16 cellular contexts compared by ENCODE assay signal in the genomic region with DNA sequence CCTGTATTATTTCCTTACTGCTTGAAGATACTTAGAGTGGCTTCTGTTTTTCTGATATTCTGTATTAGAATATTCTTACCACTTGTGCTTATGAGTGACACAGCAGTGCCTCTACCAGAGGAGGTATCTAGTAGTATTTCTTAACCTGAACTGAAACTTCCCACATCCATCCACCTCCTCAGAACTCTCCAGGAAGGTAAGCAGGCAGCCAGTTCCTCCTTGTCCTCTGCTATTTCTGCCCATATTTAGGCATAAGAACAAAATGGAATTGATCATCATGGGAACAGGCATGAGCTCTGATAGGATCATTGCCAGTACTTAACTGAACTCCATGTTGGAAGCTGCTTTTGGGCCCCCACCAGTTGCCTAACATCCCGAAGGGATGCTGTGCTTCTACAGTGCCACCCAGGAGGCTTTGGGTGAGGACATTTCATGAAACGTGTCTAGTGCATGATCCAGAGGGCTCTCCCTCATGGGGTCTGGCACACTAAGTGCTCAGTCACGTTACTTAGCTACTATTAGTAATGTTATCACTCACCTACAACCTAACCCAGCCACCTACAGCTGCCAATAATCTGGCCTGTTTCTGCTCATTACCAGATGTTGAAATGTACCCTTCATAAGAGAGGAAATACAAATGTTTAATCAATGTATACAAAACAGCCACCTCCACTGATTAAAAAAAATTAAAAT.
"Had no signal": no experiment of that assay in that cellular context is flagged by ENCODE, and none has a peak within 500 bp of the region (broad histone marks: within the 10 kb centered on the region; RNA-seq: fewer than 3 reads in every experiment).

No MANE protein-coding gene starts in this region.

- ATAC-seq: foreskin keratinocyte, gastroesophageal sphincter, left lung, lower lobe of right lung, mucosa of descending colon had no signal

- H3K9me3 ChIP-seq: esophagus muscularis mucosa, gastroesophageal sphincter, heart right ventricle, left lung, lower lobe of right lung had no signal

- H3K27me3 ChIP-seq: dorsolateral prefrontal cortex, esophagus muscularis mucosa, foreskin keratinocyte, gastroesophageal sphincter, left lung had no signal

- H3K27ac ChIP-seq: coronary artery, dorsolateral prefrontal cortex, esophagus muscularis mucosa, foreskin keratinocyte, gastroesophageal sphincter, heart right ventricle, left lung, lower lobe of right lung had no signal

- H3K36me3 ChIP-seq: esophagus muscularis mucosa, gastroesophageal sphincter, heart right ventricle, left lung, lower lobe of right lung had no signal

- DNase-seq: dermis blood vessel endothelial cell; effector CD4-positive, alpha-beta T cell; effector memory CD4-positive, alpha-beta T cell; foreskin keratinocyte; heart right ventricle; hippocampal formation; left cardiac atrium; left lung; lower lobe of right lung; mesenchymal stem cell; mucosa of descending colon; naive B cell had no signal

- H3K4me1 ChIP-seq: esophagus muscularis mucosa, foreskin keratinocyte, gastroesophageal sphincter, left lung, lower lobe of right lung had no signal

- H3K4me3 ChIP-seq: coronary artery, dorsolateral prefrontal cortex, esophagus muscularis mucosa, gastroesophageal sphincter, heart right ventricle, left lung, lower lobe of right lung, mucosa of descending colon had no signal
